9 cellular contexts compared by ENCODE assay signal in the genomic region with DNA sequence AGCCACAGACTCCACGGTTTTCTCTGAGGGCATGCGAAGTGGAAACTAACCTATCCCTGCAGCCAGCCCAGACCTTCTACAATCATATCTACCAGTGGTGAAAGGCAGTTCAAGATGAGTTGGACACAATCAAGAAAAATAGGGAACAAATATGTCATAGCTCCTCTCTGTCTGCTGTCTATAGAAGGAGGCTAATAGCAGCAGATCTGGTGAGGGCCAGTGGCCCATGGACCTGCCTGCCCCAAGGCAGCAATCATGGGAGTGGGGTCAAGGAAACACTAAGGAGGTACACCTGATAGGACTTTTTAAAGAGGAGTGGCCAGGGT.
DNase-seq lines count a peak whose midpoint lies in the region; ATAC-seq and TF ChIP-seq lines count a peak whose summit lies in the region.
"Had no signal": no experiment of that assay in that cellular context is flagged by ENCODE, and none has a peak within 500 bp of the region (broad histone marks: within the 10 kb centered on the region; RNA-seq: fewer than 3 reads in every experiment).

No MANE protein-coding gene starts in this region.

- no peaks in the 10 kb centered on the region for H3K9me3 ChIP-seq in T-helper 17 cell (ENCODE audit: control insufficient read depth, low read length, poor library complexity, severe bottlenecking)
- H3K9me3 ChIP-seq: body of pancreas had no signal

- peaks cover 2% of the 10 kb centered on the region; the same call in 1 of the 2 replicates for H3F3A ChIP-seq in GM23338 (replicated peaks; ENCODE audit: low read depth)

- no peaks in the 10 kb centered on the region for H3K27me3 ChIP-seq in GM23338 (ENCODE audit: insufficient read depth)
- H3K27me3 ChIP-seq: body of pancreas had no signal

- H3K4me1 Mint-ChIP-seq in GM23338 (peaks cover 55% of the 10 kb centered on the region), T-helper 17 cell (peaks cover 63% of the 10 kb centered on the region)

- ATAC-seq in GM23338 (no peak), T-helper 17 cell (no peak), GM18511 (IDR thresholded peaks at IDR 0.05; ENCODE audit: unreplicated experiment) (no peak), HG02973 (IDR thresholded peaks at IDR 0.05; ENCODE audit: unreplicated experiment) (no peak), left lobe of liver (no peak)

- peak overlapping the region; percentile 14; the same call in 1 of the 3 replicates for H3K4me3 Mint-ChIP-seq in GM23338
- H3K4me3 Mint-ChIP-seq in T-helper 17 cell = peak overlapping the region; percentile 83

- no peaks in the 10 kb centered on the region for H3K79me2 ChIP-seq in GM23338 (replicated peaks; ENCODE audit: insufficient read depth)

- no peak overlapping the region for H2AFZ ChIP-seq in GM23338

- H3K27me3 Mint-ChIP-seq in GM23338 (ENCODE audit: insufficient read depth, low read depth, poor library complexity) (peaks cover 4% of the 10 kb centered on the region), T-helper 17 cell (no peaks in the 10 kb centered on the region)

- H3K9me2 ChIP-seq in GM23338 (ENCODE audit: insufficient read depth) = no peaks in the 10 kb centered on the region

- no peaks in the 10 kb centered on the region for H4K20me1 ChIP-seq in GM23338 (replicated peaks; ENCODE audit: insufficient read depth)

- H3K36me3 Mint-ChIP-seq in GM23338 (ENCODE audit: low read depth) (no peaks in the 10 kb centered on the region), T-helper 17 cell (ENCODE audit: low read depth) (peaks cover 4% of the 10 kb centered on the region)

- H3K4me3 ChIP-seq in GM23338 = no peak overlapping the region
- H3K4me3 ChIP-seq in fibroblast of pulmonary artery (replicated peaks; ENCODE audit: low read depth, low read length) = peak overlapping the region; percentile 6
- H3K4me3 ChIP-seq in skin epidermis = no peak overlapping the region
- H3K4me3 ChIP-seq: body of pancreas had no signal

- no peaks in the 10 kb centered on the region for H3K36me3 ChIP-seq in GM23338 (ENCODE audit: insufficient read depth)

- no peaks in the 10 kb centered on the region for H3K9me3 Mint-ChIP-seq in GM23338

- no peak for TF ChIP-seq CTCF in GM23338 (conservative IDR thresholded peaks at IDR 0.05; ENCODE audit: low read depth in 2 of 2)
- no peak for TF ChIP-seq CTCF in fibroblast of pulmonary artery (IDR thresholded peaks at IDR 0.05; ENCODE audit: low read length, missing control alignments)

- H3K4me2 ChIP-seq in GM23338 = peak overlapping the region; percentile 53; the same call in 1 of the 2 replicates

- H3K4me1 ChIP-seq in GM23338 (ENCODE audit: insufficient read depth) = peaks cover 55% of the 10 kb centered on the region

- no peak for DNase-seq in GM23338 (ENCODE audit: low spot score)
- no peak for DNase-seq in T-helper 17 cell
- no peak for DNase-seq in fibroblast of pulmonary artery (ENCODE audit: low read depth)
- DNase-seq in OCI-M2 (lab: John Stamatoyannopoulos, UW; ENCODE audit: unreplicated experiment) = no peak
- no peak for DNase-seq in left lobe of liver (ENCODE audit: low spot score)

- peak overlapping the region; percentile 10; the same call in 1 of the 2 replicates for H3K27ac Mint-ChIP-seq in GM23338
- H3K27ac Mint-ChIP-seq in T-helper 17 cell = peak overlapping the region; percentile 95

- H3K27ac ChIP-seq in GM23338 (ENCODE audit: low read depth) = peak overlapping the region; percentile 0; the same call in 1 of the 2 replicates
- peak overlapping the region in 16 of 21 experiments; percentile 24 to 85 (median 64) for H3K27ac ChIP-seq in skin epidermis

TF ChIP-seq in GM23338, 12 proteins besides CTCF, POLR2A, EP300 and RAD21 (continues in another document):
- TF ChIP-seq JUNB (IDR thresholded peaks at IDR 0.05; ENCODE audit: unreplicated experiment) (no peak), ZNF114 (CRISPR knock-in tag; IDR thresholded peaks at IDR 0.05) (no peak), NANOG (IDR thresholded peaks at IDR 0.05; ENCODE audit: borderline replicate concordance) (no peak), ZNF462 (CRISPR knock-in tag; IDR thresholded peaks at IDR 0.05) (no peak), EZH2 (IDR thresholded peaks at IDR 0.05; ENCODE audit: low read depth, unreplicated experiment) (no peak), POLR2AphosphoS5 (IDR thresholded peaks at IDR 0.05; ENCODE audit: low read depth) (no peak), CREB1 (CRISPR knock-in tag; IDR thresholded peaks at IDR 0.05; ENCODE audit: low read depth) (no peak), ZNF331 (CRISPR knock-in tag; IDR thresholded peaks at IDR 0.05; ENCODE audit: low read depth) (no peak), STAT1 (IDR thresholded peaks at IDR 0.05; ENCODE audit: unreplicated experiment) (no peak)
